ENCODE assay signal across 17 cellular contexts in genomic region chr21:31394309-31394708, GRCh38. TPM values are rescaled to one million over a fixed set of nuclear protein-coding genes. Genes with fewer than 3 reads are reported as not detected.
A peak's percentile ranks its signal among the peaks of the same experiment; 100 is the strongest.
DNase-seq lines count a peak whose midpoint lies in the region; ATAC-seq and TF ChIP-seq lines count a peak whose summit lies in the region.
"Had no signal": no experiment of that assay in that cellular context is flagged by ENCODE, and none has a peak within 500 bp of the region (broad histone marks: within the 10 kb centered on the region; RNA-seq: fewer than 3 reads in every experiment).

No MANE protein-coding gene starts in this region.

- no peak for DNase-seq in activated naive CD4-positive, alpha-beta T cell treated with anti-CD3 and anti-CD28 coated beads, Interleukin-2, amount 50 U/mL, for 72 hours (ENCODE audit: low spot score in 2 of 2)
- no peak for DNase-seq in activated naive CD4-positive, alpha-beta T cell (lab: John Stamatoyannopoulos, UW)
- DNase-seq in NCI-H69 (lab: John Stamatoyannopoulos, UW) (peak; percentile 27), coronary artery (ENCODE audit: low spot score) (peak; percentile 5), HEK293T (ENCODE audit: extremely low spot score) (no peak)
- no peak for DNase-seq in effector CD8-positive, alpha-beta T cell (lab: John Stamatoyannopoulos, UW)
- DNase-seq: cortex of kidney, HCEC 1CT, lower lobe of right lung, mucosa of descending colon, NCI-H2227 treated with DMSO at 0.1 percent for 48 hours, NCI-H774, psoas muscle, testis had no signal

- CTCF ChIA-PET in HEK293T (lab: Yijun Ruan, JAX): interaction anchor here (0.5 to 0.8 kb wide), 2 partner anchors 49 to 212 kb away, joined by 5 to 7 read pairs; no protein-coding TSS in a partner anchor

- no peaks in the 10 kb centered on the region for H3K36me3 Mint-ChIP-seq in activated naive CD4-positive, alpha-beta T cell treated with anti-CD3 and anti-CD28 coated beads, Interleukin-2, amount 50 U/mL, for 72 hours
- H3K36me3 Mint-ChIP-seq: IgD-negative memory B cell had no signal

- POLR2A ChIA-PET in HEK293T (lab: Yijun Ruan, JAX): no interaction called here

- peak; percentile 62 to 67 for ATAC-seq in activated naive CD4-positive, alpha-beta T cell treated with anti-CD3 and anti-CD28 coated beads, Interleukin-2, amount 50 U/mL, for 72 hours
- no peak for ATAC-seq in HG03439 (IDR thresholded peaks at IDR 0.05; ENCODE audit: unreplicated experiment)
- ATAC-seq: lower lobe of right lung, mucosa of descending colon, psoas muscle, Right ventricle myocardium inferior had no signal

- no peak overlapping the region for H3K4me3 ChIP-seq in coronary artery
- H3K4me3 ChIP-seq: lower lobe of right lung, mucosa of descending colon, psoas muscle, testis had no signal

- no peak for TF ChIP-seq CTCF in coronary artery (IDR thresholded peaks at IDR 0.05)

- H3K27ac Mint-ChIP-seq in activated naive CD4-positive, alpha-beta T cell treated with anti-CD3 and anti-CD28 coated beads, Interleukin-2, amount 50 U/mL, for 72 hours: peak overlapping the region in 1 of 2 donors; percentile 26
- H3K27ac Mint-ChIP-seq: IgD-negative memory B cell had no signal

- H3K9me3 Mint-ChIP-seq in activated naive CD4-positive, alpha-beta T cell treated with anti-CD3 and anti-CD28 coated beads, Interleukin-2, amount 50 U/mL, for 72 hours: no peaks in the 10 kb centered on the region
- H3K9me3 Mint-ChIP-seq: IgD-negative memory B cell had no signal

- H3K27ac ChIP-seq in coronary artery: no peak overlapping the region
- H3K27ac ChIP-seq: lower lobe of right lung, psoas muscle, testis had no signal

TF ChIP-seq in HEK293T, 16 proteins besides CTCF, POLR2A, EP300 and RAD21:
- TF ChIP-seq CTBP1 (IDR thresholded peaks at IDR 0.05; ENCODE audit: borderline replicate concordance) (no peak), SP1 (IDR thresholded peaks at IDR 0.05) (no peak), NFRKB (IDR thresholded peaks at IDR 0.05) (no peak), HDGF (IDR thresholded peaks at IDR 0.05; ENCODE audit: borderline replicate concordance) (no peak), FOXA1 (IDR thresholded peaks at IDR 0.05) (no peak), TARDBP (IDR thresholded peaks at IDR 0.05) (no peak), L3MBTL2 (conservative IDR thresholded peaks at IDR 0.05) (no peak), FOXM1 (IDR thresholded peaks at IDR 0.05; ENCODE audit: borderline replicate concordance) (no peak), LEF1 (IDR thresholded peaks at IDR 0.05; ENCODE audit: borderline replicate concordance) (no peak), ARNT (IDR thresholded peaks at IDR 0.05) (no peak), FOXK2 (IDR thresholded peaks at IDR 0.05) (no peak), ZNF384 (IDR thresholded peaks at IDR 0.05) (no peak), BHLHE40 (IDR thresholded peaks at IDR 0.05; ENCODE audit: borderline replicate concordance) (no peak)
- TF ChIP-seq, protein P1, sequence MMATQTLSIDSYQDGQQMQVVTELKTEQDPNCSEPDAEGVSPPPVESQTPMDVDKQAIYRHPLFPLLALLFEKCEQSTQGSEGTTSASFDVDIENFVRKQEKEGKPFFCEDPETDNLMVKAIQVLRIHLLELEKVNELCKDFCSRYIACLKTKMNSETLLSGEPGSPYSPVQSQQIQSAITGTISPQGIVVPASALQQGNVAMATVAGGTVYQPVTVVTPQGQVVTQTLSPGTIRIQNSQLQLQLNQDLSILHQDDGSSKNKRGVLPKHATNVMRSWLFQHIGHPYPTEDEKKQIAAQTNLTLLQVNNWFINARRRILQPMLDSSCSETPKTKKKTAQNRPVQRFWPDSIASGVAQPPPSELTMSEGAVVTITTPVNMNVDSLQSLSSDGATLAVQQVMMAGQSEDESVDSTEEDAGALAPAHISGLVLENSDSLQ (IDR thresholded peaks at IDR 0.05): no peak

RNA-seq across cellular contexts. Expression of gene TIAM1, which starts 50.2 kb away (rescaled TPM):
- total RNA-seq in activated naive CD4-positive, alpha-beta T cell treated with anti-CD3 and anti-CD28 coated beads, Interleukin-2, amount 50 U/mL, for 72 hours: 10 to 100 TPM; 43.7 to 70.6 TPM

Comparison
In these comparisons a context has a peak if more than half of its experiments do, and no peak if none do; other contexts are left out.
1. DNase-seq: peak in NCI-H69 (single experiment) and coronary artery (single experiment); none in activated naive CD4-positive, alpha-beta T cell treated with anti-CD3 and anti-CD28 coated beads, Interleukin-2, amount 50 U/mL, for 72 hours (0 of 2), activated naive CD4-positive, alpha-beta T cell (0 of 4), effector CD8-positive, alpha-beta T cell (single experiment) and HEK293T (single experiment).